1 cellular context compared by ENCODE assay signal in the genomic region with DNA sequence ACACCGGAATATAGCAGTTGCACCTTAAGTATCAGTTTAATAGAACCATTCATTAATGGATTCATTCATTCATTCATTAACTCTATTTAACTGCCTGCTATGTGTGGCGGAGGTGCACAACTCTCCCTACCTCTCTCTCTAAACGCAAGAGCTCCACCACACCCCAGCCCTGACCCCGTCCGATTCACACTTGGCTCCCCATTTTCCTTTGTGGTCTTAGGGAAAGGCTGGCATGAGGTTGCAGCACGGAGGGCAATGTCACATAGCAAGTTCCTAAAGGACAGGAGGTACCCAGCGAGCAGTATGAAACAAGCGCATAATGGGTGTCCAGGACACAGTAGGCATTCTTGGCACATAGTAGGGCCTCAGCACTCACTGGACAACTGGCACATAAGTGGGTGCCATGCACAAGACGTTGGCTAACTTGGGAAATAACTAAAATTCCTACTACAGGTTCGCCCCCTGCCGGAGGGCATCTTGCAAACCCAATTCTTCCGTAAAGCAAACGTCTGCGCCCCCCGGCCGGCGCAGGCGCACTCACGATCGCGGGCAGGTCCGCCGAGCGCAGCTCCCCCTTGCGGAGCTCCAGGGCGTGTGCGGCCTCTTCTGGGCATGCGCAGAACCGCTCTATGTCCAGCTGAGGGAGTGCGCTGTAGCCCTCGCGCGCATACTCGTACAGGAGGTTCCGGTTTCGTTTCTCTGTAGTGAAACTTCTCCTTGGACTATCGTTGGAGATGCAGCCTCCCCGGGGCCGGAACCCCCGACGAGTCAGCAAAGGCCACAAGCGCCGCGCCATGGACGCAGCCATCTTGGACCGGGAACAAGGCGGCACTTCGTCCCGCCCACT.
TF ChIP-seq lines count a peak whose summit lies in the region.

TSS of gene SARS2 (minus strand) at position 835 of the 847 bp plus-strand sequence. CDS start at position 808, 27 bp downstream.

TF ChIP-seq in K562, 482 proteins besides CTCF, POLR2A, EP300 and RAD21 (continues in another document):
- no peak for TF ChIP-seq ZNF318 (IDR thresholded peaks at IDR 0.05; ENCODE audit: borderline replicate concordance in 1 of 2, low read depth in 1 of 2)
- no peak for TF ChIP-seq ZNF609 (CRISPR knock-in tag; IDR thresholded peaks at IDR 0.05; ENCODE audit: borderline replicate concordance)
- TF ChIP-seq, protein P1, sequence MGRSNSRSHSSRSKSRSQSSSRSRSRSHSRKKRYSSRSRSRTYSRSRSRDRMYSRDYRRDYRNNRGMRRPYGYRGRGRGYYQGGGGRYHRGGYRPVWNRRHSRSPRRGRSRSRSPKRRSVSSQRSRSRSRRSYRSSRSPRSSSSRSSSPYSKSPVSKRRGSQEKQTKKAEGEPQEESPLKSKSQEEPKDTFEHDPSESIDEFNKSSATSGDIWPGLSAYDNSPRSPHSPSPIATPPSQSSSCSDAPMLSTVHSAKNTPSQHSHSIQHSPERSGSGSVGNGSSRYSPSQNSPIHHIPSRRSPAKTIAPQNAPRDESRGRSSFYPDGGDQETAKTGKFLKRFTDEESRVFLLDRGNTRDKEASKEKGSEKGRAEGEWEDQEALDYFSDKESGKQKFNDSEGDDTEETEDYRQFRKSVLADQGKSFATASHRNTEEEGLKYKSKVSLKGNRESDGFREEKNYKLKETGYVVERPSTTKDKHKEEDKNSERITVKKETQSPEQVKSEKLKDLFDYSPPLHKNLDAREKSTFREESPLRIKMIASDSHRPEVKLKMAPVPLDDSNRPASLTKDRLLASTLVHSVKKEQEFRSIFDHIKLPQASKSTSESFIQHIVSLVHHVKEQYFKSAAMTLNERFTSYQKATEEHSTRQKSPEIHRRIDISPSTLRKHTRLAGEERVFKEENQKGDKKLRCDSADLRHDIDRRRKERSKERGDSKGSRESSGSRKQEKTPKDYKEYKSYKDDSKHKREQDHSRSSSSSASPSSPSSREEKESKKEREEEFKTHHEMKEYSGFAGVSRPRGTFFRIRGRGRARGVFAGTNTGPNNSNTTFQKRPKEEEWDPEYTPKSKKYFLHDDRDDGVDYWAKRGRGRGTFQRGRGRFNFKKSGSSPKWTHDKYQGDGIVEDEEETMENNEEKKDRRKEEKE (IDR thresholded peaks at IDR 0.05; ENCODE audit: borderline replicate concordance in 1 of 2, control insufficient read depth in 1 of 2, low read depth in 2 of 2, low read length in 1 of 2), result no peak
- TF ChIP-seq NR4A1 (CRISPR knock-in tag; IDR thresholded peaks at IDR 0.05), result 0 out of 2 replicates have a peak, but pooled peaks have one; percentile 68
- TF ChIP-seq NR4A1 (tag; IDR thresholded peaks at IDR 0.05), result no peak
- TF ChIP-seq E4F1 (CRISPR knock-in tag; IDR thresholded peaks at IDR 0.05; ENCODE audit: borderline replicate concordance), result peak; percentile 64; the same call in 1 of the 2 replicates
- peak; percentile 87 for TF ChIP-seq TARDBP (IDR thresholded peaks at IDR 0.05)
- TF ChIP-seq ZNF124 (CRISPR knock-in tag; IDR thresholded peaks at IDR 0.05), result no peak
- TF ChIP-seq STAT5A (IDR thresholded peaks at IDR 0.05; ENCODE audit: borderline replicate concordance, low read length), result 0 out of 2 replicates have a peak, but pooled peaks have one; percentile 30
- TF ChIP-seq XRCC4 (IDR thresholded peaks at IDR 0.05; ENCODE audit: extremely low read depth, insufficient read depth, insufficient read length), result no peak
- peak; percentile 46; the same call in 1 of the 2 replicates for TF ChIP-seq STAG1 (CRISPR knock-in tag; IDR thresholded peaks at IDR 0.05; ENCODE audit: borderline replicate concordance)
- TF ChIP-seq FIP1L1 (IDR thresholded peaks at IDR 0.05; ENCODE audit: low read depth, low read length, poor library complexity, severe bottlenecking), result peak; percentile 42
- no peak for TF ChIP-seq SRSF9 (IDR thresholded peaks at IDR 0.05; ENCODE audit: borderline replicate concordance, low read depth, low read length)
- peak; percentile 36 to 62; a peak in 1 of 4 replicates for TF ChIP-seq RCOR1 (IDR thresholded peaks at IDR 0.05; ENCODE audit: borderline replicate concordance in 1 of 2, low read depth in 2 of 2, low read length in 2 of 2)
- TF ChIP-seq RBBP5 (IDR thresholded peaks at IDR 0.05; ENCODE audit: borderline replicate concordance, insufficient read depth, low read length, poor library complexity, severe bottlenecking), result peak; percentile 97
- no peak for TF ChIP-seq HOMEZ (CRISPR knock-in tag; IDR thresholded peaks at IDR 0.05)
- TF ChIP-seq ZNF449 (CRISPR knock-in tag; IDR thresholded peaks at IDR 0.05), result 0 out of 2 replicates have a peak, but pooled peaks have one; percentile 22
- TF ChIP-seq HMG20B (CRISPR knock-in tag; IDR thresholded peaks at IDR 0.05), result no peak
- no peak for TF ChIP-seq EWSR1 (IDR thresholded peaks at IDR 0.05; ENCODE audit: borderline replicate concordance, low read depth, partially characterized antibody)
- TF ChIP-seq GTF2E2 (tag; IDR thresholded peaks at IDR 0.05), result 0 out of 2 replicates have a peak, but pooled peaks have one; percentile 81
- no peak for TF ChIP-seq PHF21A (IDR thresholded peaks at IDR 0.05; ENCODE audit: borderline replicate concordance, low read depth)
- TF ChIP-seq KLF6 (CRISPR knock-in tag; IDR thresholded peaks at IDR 0.05; ENCODE audit: borderline replicate concordance), result no peak
- no peak for TF ChIP-seq ZNF79 (CRISPR knock-in tag; IDR thresholded peaks at IDR 0.05; ENCODE audit: low read depth)
- no peak for TF ChIP-seq HNRNPH1 (optimal IDR thresholded peaks at IDR 0.05; ENCODE audit: low read depth, low read length)
- no peak for TF ChIP-seq BMI1 (IDR thresholded peaks at IDR 0.05; ENCODE audit: low read length)
